In genomic region chr11:61516675-61517516, GRCh38 we compare ENCODE assay signal across 9 cellular contexts. TPM values are rescaled to one million over a fixed set of nuclear protein-coding genes. Genes with fewer than 3 reads are reported as not detected.
DNase-seq lines count a peak whose midpoint lies in the region; ATAC-seq and TF ChIP-seq lines count a peak whose summit lies in the region.
"Had no signal": no experiment of that assay in that cellular context is flagged by ENCODE, and none has a peak within 500 bp of the region (broad histone marks: within the 10 kb centered on the region; RNA-seq: fewer than 3 reads in every experiment).

No MANE protein-coding gene starts in this region.

- peak overlapping the region; percentile 10 for H2BK120ac ChIP-seq in neuronal stem cell (ENCODE audit: low read depth, low read length)

- H3K9ac ChIP-seq in neuronal stem cell (ENCODE audit: low read depth, low read length, poor library complexity) = peak overlapping the region; percentile 14

- no peaks in the 10 kb centered on the region for H3K27me3 ChIP-seq in neuronal stem cell (ENCODE audit: control insufficient read depth in 3 of 3, insufficient read depth in 3 of 3, low read depth in 1 of 3, low read length in 3 of 3)

- H2BK5ac ChIP-seq in neuronal stem cell (ENCODE audit: low read length) = peak overlapping the region; percentile 61

- peak overlapping the region; percentile 93 for H2AK5ac ChIP-seq in neuronal stem cell (ENCODE audit: low read depth, low read length)

- H2AFZ ChIP-seq in neuronal stem cell (ENCODE audit: low read length) = peak overlapping the region; percentile 64

- ATAC-seq in GM18517 (IDR thresholded peaks at IDR 0.05; ENCODE audit: unreplicated experiment) = no peak

- no peak overlapping the region for H3K27ac ChIP-seq in neuronal stem cell (replicated peaks; ENCODE audit: low read length)

- H4K91ac ChIP-seq in neuronal stem cell (ENCODE audit: low read depth, low read length, poor library complexity) = no peak overlapping the region

- WGBS in neuronal stem cell (ENCODE audit: extremely low coverage in 2 of 2, insufficient read length in 2 of 2, insufficient replicate concordance in 1 of 2), 2 donors = no CpG with 5 or more reads among the region's 23 CpGs

- in situ Hi-C loops in Caki2 (cut with HindIII; ENCODE audit: low pct_unique_long_range_greater_than_20kb, low sequenced_read_pairs) = no loop called here

- H2BK12ac ChIP-seq in neuronal stem cell (ENCODE audit: low read length) = peak overlapping the region; percentile 18

- H4K8ac ChIP-seq in neuronal stem cell (ENCODE audit: low read depth, low read length) = no peak overlapping the region

- H3K36me3 ChIP-seq in neuronal stem cell (replicated peaks in 1 of 2; ENCODE audit: control insufficient read depth in 2 of 2, insufficient read depth in 2 of 2, low read length in 2 of 2) = no peaks in the 10 kb centered on the region

- H3K4me2 ChIP-seq in neuronal stem cell (ENCODE audit: insufficient read depth, low read length, poor library complexity, severe bottlenecking) = no peak overlapping the region

- no peaks in the 10 kb centered on the region for H3K79me1 ChIP-seq in neuronal stem cell (ENCODE audit: low read depth, low read length)

- H3K4ac ChIP-seq in neuronal stem cell (ENCODE audit: low read length) = no peak overlapping the region

- no peaks in the 10 kb centered on the region for H3K9me3 ChIP-seq in neuronal stem cell (replicated peaks in 1 of 2; ENCODE audit: control insufficient read depth in 2 of 2, insufficient read depth in 1 of 2, low read depth in 1 of 2, low read length in 2 of 2)

- peaks cover 20 to 21% of the 10 kb centered on the region in 2 donors for H3K4me1 ChIP-seq in neuronal stem cell (ENCODE audit: control insufficient read depth in 2 of 2, insufficient read depth in 1 of 2, low read depth in 1 of 2, low read length in 2 of 2)

- H3K4me1 Mint-ChIP-seq in type B pancreatic cell (ENCODE audit: unreplicated experiment) = peaks cover 22% of the 10 kb centered on the region

- H3K23ac ChIP-seq in neuronal stem cell (ENCODE audit: low read depth, low read length, poor library complexity) = no peak overlapping the region

- no peaks in the 10 kb centered on the region for H3K27me3 Mint-ChIP-seq in type B pancreatic cell

- no peak overlapping the region for H2BK15ac ChIP-seq in neuronal stem cell (ENCODE audit: low read length)

- H3K4me3 Mint-ChIP-seq in type B pancreatic cell = no peak overlapping the region

- peak; percentile 12 for DNase-seq in Caki2 (ENCODE audit: low read depth)
- DNase-seq in Kasumi-1 (lab: John Stamatoyannopoulos, UW) = peak; percentile 11 to 19
- peak; percentile 12 for DNase-seq in activated CD8-positive, alpha-beta memory T cell treated with anti-CD3 and anti-CD28 coated beads, Interleukin-2, amount 50 U/mL, for 1 hour (ENCODE audit: extremely low read depth)
- peak; percentile 67 for DNase-seq in epidermal melanocyte (ENCODE audit: insufficient read length, low spot score)
- DNase-seq in neuronal stem cell (ENCODE audit: low spot score) = peak; percentile 74
- no peak for DNase-seq in type B pancreatic cell (ENCODE audit: extremely low spot score, unreplicated experiment)
- no peak for DNase-seq in NCI-H1048 (lab: John Stamatoyannopoulos, UW)

- no peak overlapping the region for H3K4me3 ChIP-seq in neuronal stem cell (ENCODE audit: low read length in 2 of 2)

- no peak overlapping the region for H3K14ac ChIP-seq in neuronal stem cell (ENCODE audit: low read length)

- peak; percentile 99 for TF ChIP-seq CTCF in type B pancreatic cell (conservative IDR thresholded peaks at IDR 0.05)

- H3K18ac ChIP-seq in neuronal stem cell (ENCODE audit: low read length) = peak overlapping the region; percentile 82

- peak overlapping the region; percentile 55 for H3K27ac Mint-ChIP-seq in type B pancreatic cell

- H3K9me3 Mint-ChIP-seq in type B pancreatic cell = no peaks in the 10 kb centered on the region

- H3K36me3 Mint-ChIP-seq in type B pancreatic cell = no peaks in the 10 kb centered on the region

RNA-seq across cellular contexts. Expression of gene LRRC10B, which starts 8.3 kb away (rescaled TPM):
- not detected in 2 replicates for total RNA-seq in Caki2 (2014; rRNA removed; shearing (Covaris generic); ENCODE audit: low replicate concordance)
- 1.5 TPM for polyA plus RNA-seq in neuronal stem cell (2013, experiment 1 of 2)
- polyA plus RNA-seq in neuronal stem cell (2013, experiment 2 of 2) = 1.4 TPM
- total RNA-seq in type B pancreatic cell (ENCODE audit: low replicate concordance) = 3.2 and 10.0 TPM in 2 replicates
- total RNA-seq: NCI-H460 had no signal

Comparison
In these comparisons a context has a peak if more than half of its experiments do, and no peak if none do; other contexts are left out.
1. DNase-seq: peak in Caki2 (single experiment), Kasumi-1 (2 of 2), activated CD8-positive, alpha-beta memory T cell treated with anti-CD3 and anti-CD28 coated beads, Interleukin-2, amount 50 U/mL, for 1 hour (single experiment), epidermal melanocyte (single experiment) and neuronal stem cell (single experiment); none in type B pancreatic cell (single experiment) and NCI-H1048 (single experiment).